Comparison of ENCODE assay signal across 2 cellular contexts in the genomic region with DNA sequence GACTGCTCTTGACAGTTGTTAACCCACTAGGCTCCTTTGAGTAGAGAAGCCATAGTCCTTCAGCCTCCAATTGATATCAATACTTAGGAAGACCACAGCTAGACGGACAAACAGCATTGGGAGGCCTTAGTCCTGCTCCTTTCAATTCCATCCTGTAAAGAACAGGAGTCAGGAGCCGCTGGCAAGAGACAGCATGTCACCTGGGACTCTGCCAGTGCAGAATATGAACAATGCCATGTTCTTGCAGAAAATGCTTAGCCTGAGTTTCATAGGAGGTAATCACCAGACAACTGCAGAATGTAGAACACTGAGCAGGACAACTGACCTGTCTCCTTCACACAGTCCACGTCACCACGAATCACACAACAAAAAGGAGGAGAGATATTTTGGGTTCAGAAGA. TPM values are rescaled to one million over a fixed set of nuclear protein-coding genes. Genes with fewer than 3 reads are reported as not detected.
"Had no signal": no experiment of that assay in that cellular context is flagged by ENCODE, and none has a peak within 500 bp of the region (broad histone marks: within the 10 kb centered on the region; RNA-seq: fewer than 3 reads in every experiment).

No MANE protein-coding gene starts in this region.

RNA-seq across cellular contexts. Expression of a gene that starts 25.3 kb away (rescaled TPM):
- total RNA-seq: GM23248, H4 had no signal
